Comparison of ENCODE assay signal across 7 cellular contexts in the genomic region with DNA sequence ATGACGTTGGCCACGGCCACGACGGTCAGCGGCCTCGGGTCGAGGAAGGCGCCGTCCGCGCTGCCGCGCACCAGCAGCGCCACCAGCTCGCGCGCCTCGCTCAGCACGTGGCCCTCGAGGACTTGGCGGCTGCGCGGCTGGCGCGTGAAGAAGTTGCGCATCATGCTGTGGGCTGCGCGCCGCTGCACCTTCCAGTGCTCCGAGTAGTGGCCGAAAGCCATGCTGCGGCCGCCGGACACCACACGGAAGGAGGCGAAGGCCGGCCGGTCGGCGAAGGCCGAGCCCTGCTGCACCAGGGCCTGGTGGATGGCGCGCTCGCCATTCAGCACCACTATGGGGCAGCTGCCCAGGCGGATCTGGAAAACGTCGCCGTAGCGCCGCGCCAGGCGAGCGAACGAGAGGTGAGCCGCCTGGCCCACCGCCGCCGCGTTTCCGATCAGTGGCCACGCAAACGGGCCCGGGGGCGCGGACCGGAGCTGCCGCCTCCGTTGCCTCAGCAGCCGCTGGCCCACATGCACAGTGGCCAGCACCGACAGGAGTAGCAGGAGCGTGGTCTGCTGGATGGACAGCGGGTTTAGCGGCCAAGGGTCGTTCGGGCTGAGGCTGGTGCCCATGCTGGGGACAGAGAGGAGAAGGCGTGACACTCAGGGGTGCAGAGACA. TPM values are rescaled to one million over a fixed set of nuclear protein-coding genes. Genes with fewer than 3 reads are reported as not detected.
A peak's percentile ranks its signal among the peaks of the same experiment; 100 is the strongest.
DNase-seq lines count a peak whose midpoint lies in the region; ATAC-seq and TF ChIP-seq lines count a peak whose summit lies in the region.

No MANE protein-coding gene starts in this region.

- H3K27ac ChIP-seq in ascending aorta (peak overlapping the region in 1 of 2 donors; percentile 2), skin epidermis (peak overlapping the region in 10 of 21 experiments; percentile 73 to 90 (median 84))

- no peak overlapping the region for H3K9ac ChIP-seq in iPS-15b (ENCODE audit: low read depth, low read length)

- H3K36me3 ChIP-seq in MG63 (peaks cover 41% of the 10 kb centered on the region), ascending aorta (no peaks in the 10 kb centered on the region), iPS-15b (ENCODE audit: control insufficient read depth, insufficient read depth, low read length) (no peaks in the 10 kb centered on the region)

- DNase-seq in MG63, result peak; percentile 34
- DNase-seq in ascending aorta (ENCODE audit: low spot score in 2 of 2), result no peak
- no peak for DNase-seq in AG08395 (ENCODE audit: low spot score)

- ATAC-seq in HG03280 (IDR thresholded peaks at IDR 0.05; ENCODE audit: unreplicated experiment) (no peak), GM21381 (IDR thresholded peaks at IDR 0.05; ENCODE audit: unreplicated experiment) (no peak)

- no peak for TF ChIP-seq CTCF in ascending aorta (IDR thresholded peaks at IDR 0.05)

- peak overlapping the region; percentile 60 for H3K4me3 ChIP-seq in MG63
- H3K4me3 ChIP-seq in ascending aorta, result peak overlapping the region; percentile 65 to 83
- H3K4me3 ChIP-seq in iPS-15b (ENCODE audit: low read depth, low read length), result peak overlapping the region; percentile 70
- peak overlapping the region in 6 of 7 experiments; percentile 32 to 53 (median 42) for H3K4me3 ChIP-seq in skin epidermis

- no peaks in the 10 kb centered on the region for H3K9me3 ChIP-seq in MG63
- H3K9me3 ChIP-seq in ascending aorta, result no peaks in the 10 kb centered on the region
- no peaks in the 10 kb centered on the region for H3K9me3 ChIP-seq in iPS-15b (ENCODE audit: control insufficient read depth, insufficient read depth, low read length)

- intact Hi-C loops in ascending aorta (cut with DNase I), result no loop called here

- H3K4me1 ChIP-seq in ascending aorta (peaks cover 0 to 12% of the 10 kb centered on the region in 2 donors), iPS-15b (ENCODE audit: control insufficient read depth, insufficient read depth, low read length) (peaks cover 21% of the 10 kb centered on the region)

- H3K27me3 ChIP-seq in MG63 (no peaks in the 10 kb centered on the region), ascending aorta (peaks cover 14% of the 10 kb centered on the region), iPS-15b (ENCODE audit: control insufficient read depth, insufficient read depth, low read length) (peaks cover 50% of the 10 kb centered on the region)

RNA-seq across cellular contexts. Expression of gene CYP1B1, which starts 1.0 kb away (rescaled TPM):
- 21.1 and 27.7 TPM in 2 replicates for total RNA-seq in MG63 (2014; rRNA removed; shearing (Covaris generic); ENCODE audit: low replicate concordance)
- 148 TPM for total RNA-seq in ascending aorta
